Comparison of ENCODE assay signal across 1 cellular context in genomic region chr17:55266958-55267688, GRCh38.
TF ChIP-seq lines count a peak whose summit lies in the region.

No MANE protein-coding gene starts in this region.

TF ChIP-seq in HepG2, 621 proteins besides CTCF, POLR2A, EP300 and RAD21 (continued from another document and continues in another):
- TF ChIP-seq ZGPAT (CRISPR knock-in tag; IDR thresholded peaks at IDR 0.05): peak; percentile 58; the same call in 1 of the 2 replicates
- TF ChIP-seq KLF15 (CRISPR knock-in tag; IDR thresholded peaks at IDR 0.05; ENCODE audit: borderline replicate concordance): no peak
- TF ChIP-seq ZNF280B (CRISPR knock-in tag; IDR thresholded peaks at IDR 0.05; ENCODE audit: borderline replicate concordance): no peak
- TF ChIP-seq WIZ (CRISPR knock-in tag; IDR thresholded peaks at IDR 0.05): no peak
- no peak; the same call in 1 of the 2 replicates for TF ChIP-seq TSC22D2 (CRISPR knock-in tag; IDR thresholded peaks at IDR 0.05; ENCODE audit: borderline replicate concordance)
- TF ChIP-seq TFE3 (CRISPR knock-in tag; IDR thresholded peaks at IDR 0.05): no peak; the same call in 1 of the 2 replicates
- TF ChIP-seq, protein P1, sequence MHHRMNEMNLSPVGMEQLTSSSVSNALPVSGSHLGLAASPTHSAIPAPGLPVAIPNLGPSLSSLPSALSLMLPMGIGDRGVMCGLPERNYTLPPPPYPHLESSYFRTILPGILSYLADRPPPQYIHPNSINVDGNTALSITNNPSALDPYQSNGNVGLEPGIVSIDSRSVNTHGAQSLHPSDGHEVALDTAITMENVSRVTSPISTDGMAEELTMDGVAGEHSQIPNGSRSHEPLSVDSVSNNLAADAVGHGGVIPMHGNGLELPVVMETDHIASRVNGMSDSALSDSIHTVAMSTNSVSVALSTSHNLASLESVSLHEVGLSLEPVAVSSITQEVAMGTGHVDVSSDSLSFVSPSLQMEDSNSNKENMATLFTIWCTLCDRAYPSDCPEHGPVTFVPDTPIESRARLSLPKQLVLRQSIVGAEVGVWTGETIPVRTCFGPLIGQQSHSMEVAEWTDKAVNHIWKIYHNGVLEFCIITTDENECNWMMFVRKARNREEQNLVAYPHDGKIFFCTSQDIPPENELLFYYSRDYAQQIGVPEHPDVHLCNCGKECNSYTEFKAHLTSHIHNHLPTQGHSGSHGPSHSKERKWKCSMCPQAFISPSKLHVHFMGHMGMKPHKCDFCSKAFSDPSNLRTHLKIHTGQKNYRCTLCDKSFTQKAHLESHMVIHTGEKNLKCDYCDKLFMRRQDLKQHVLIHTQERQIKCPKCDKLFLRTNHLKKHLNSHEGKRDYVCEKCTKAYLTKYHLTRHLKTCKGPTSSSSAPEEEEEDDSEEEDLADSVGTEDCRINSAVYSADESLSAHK (CRISPR knock-in tag; IDR thresholded peaks at IDR 0.05; ENCODE audit: borderline replicate concordance): no peak
- TF ChIP-seq YEATS2 (CRISPR knock-in tag; IDR thresholded peaks at IDR 0.05; ENCODE audit: borderline replicate concordance): no peak
- no peak for TF ChIP-seq ZFYVE20 (CRISPR knock-in tag; IDR thresholded peaks at IDR 0.05; ENCODE audit: borderline replicate concordance, low read depth)
- no peak for TF ChIP-seq ZBTB26 (CRISPR knock-in tag; IDR thresholded peaks at IDR 0.05; ENCODE audit: borderline replicate concordance)
- TF ChIP-seq SATB2 (CRISPR knock-in tag; IDR thresholded peaks at IDR 0.05): 0 out of 2 replicates have a peak, but pooled peaks have one; percentile 41
- TF ChIP-seq SNAPC4 (CRISPR knock-in tag; IDR thresholded peaks at IDR 0.05): 0 out of 2 replicates have a peak, but pooled peaks have one; percentile 9
- TF ChIP-seq, protein P2, sequence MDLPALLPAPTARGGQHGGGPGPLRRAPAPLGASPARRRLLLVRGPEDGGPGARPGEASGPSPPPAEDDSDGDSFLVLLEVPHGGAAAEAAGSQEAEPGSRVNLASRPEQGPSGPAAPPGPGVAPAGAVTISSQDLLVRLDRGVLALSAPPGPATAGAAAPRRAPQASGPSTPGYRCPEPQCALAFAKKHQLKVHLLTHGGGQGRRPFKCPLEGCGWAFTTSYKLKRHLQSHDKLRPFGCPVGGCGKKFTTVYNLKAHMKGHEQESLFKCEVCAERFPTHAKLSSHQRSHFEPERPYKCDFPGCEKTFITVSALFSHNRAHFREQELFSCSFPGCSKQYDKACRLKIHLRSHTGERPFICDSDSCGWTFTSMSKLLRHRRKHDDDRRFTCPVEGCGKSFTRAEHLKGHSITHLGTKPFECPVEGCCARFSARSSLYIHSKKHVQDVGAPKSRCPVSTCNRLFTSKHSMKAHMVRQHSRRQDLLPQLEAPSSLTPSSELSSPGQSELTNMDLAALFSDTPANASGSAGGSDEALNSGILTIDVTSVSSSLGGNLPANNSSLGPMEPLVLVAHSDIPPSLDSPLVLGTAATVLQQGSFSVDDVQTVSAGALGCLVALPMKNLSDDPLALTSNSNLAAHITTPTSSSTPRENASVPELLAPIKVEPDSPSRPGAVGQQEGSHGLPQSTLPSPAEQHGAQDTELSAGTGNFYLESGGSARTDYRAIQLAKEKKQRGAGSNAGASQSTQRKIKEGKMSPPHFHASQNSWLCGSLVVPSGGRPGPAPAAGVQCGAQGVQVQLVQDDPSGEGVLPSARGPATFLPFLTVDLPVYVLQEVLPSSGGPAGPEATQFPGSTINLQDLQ (CRISPR knock-in tag; IDR thresholded peaks at IDR 0.05): no peak
- TF ChIP-seq ZNF160 (CRISPR knock-in tag; IDR thresholded peaks at IDR 0.05): no peak
- TF ChIP-seq ZNF121 (CRISPR knock-in tag; IDR thresholded peaks at IDR 0.05): no peak
- TF ChIP-seq ESRRA (CRISPR knock-in tag; IDR thresholded peaks at IDR 0.05; ENCODE audit: low read depth): no peak
- TF ChIP-seq MAFG (CRISPR knock-in tag; IDR thresholded peaks at IDR 0.05): no peak
- no peak; the same call in 1 of the 2 replicates for TF ChIP-seq ZNF230 (CRISPR knock-in tag; IDR thresholded peaks at IDR 0.05)
- no peak for TF ChIP-seq SMARCC2 (IDR thresholded peaks at IDR 0.05)
- no peak for TF ChIP-seq ZNF747 (CRISPR knock-in tag; IDR thresholded peaks at IDR 0.05; ENCODE audit: borderline replicate concordance)
- TF ChIP-seq ZNF207 (IDR thresholded peaks at IDR 0.05; ENCODE audit: borderline replicate concordance): no peak
- no peak for TF ChIP-seq RXRA (CRISPR knock-in tag; IDR thresholded peaks at IDR 0.05)
- TF ChIP-seq KDM2A (CRISPR knock-in tag; IDR thresholded peaks at IDR 0.05; ENCODE audit: borderline replicate concordance, low read depth): no peak
- TF ChIP-seq ZBTB8A (CRISPR knock-in tag; IDR thresholded peaks at IDR 0.05; ENCODE audit: borderline replicate concordance, low read depth): no peak
- TF ChIP-seq ZNF136 (CRISPR knock-in tag; IDR thresholded peaks at IDR 0.05; ENCODE audit: low read depth): no peak
- no peak for TF ChIP-seq ARNT (IDR thresholded peaks at IDR 0.05)
- no peak for TF ChIP-seq ZNF776 (CRISPR knock-in tag; IDR thresholded peaks at IDR 0.05)
- TF ChIP-seq ZMYM4 (CRISPR knock-in tag; IDR thresholded peaks at IDR 0.05): no peak; the same call in 1 of the 2 replicates
- TF ChIP-seq ZNF460 (CRISPR knock-in tag; IDR thresholded peaks at IDR 0.05; ENCODE audit: borderline replicate concordance): no peak
- TF ChIP-seq, protein P3, sequence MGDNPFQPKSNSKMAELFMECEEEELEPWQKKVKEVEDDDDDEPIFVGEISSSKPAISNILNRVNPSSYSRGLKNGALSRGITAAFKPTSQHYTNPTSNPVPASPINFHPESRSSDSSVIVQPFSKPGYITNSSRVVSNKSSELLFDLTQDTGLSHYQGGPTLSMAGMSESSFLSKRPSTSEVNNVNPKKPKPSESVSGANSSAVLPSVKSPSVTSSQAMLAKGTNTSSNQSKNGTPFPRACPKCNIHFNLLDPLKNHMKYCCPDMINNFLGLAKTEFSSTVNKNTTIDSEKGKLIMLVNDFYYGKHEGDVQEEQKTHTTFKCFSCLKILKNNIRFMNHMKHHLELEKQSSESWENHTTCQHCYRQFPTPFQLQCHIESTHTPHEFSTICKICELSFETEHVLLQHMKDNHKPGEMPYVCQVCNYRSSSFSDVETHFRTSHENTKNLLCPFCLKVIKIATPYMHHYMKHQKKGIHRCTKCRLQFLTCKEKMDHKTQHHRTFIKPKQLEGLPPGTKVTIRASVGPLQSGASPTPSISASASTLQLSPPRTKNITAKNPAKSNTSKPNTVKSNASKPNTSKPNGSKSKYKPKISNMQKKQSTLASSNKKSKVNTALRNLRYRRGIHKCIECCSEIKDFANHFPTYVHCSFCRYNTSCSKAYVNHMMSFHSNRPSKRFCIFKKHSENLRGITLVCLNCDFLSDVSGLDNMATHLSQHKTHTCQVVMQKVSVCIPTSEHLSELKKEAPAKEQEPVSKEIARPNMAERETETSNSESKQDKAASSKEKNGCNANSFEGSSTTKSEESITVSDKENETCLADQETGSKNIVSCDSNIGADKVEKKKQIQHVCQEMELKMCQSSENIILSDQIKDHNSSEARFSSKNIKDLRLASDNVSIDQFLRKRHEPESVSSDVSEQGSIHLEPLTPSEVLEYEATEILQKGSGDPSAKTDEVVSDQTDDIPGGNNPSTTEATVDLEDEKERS (CRISPR knock-in tag; IDR thresholded peaks at IDR 0.05): no peak
- TF ChIP-seq MED1 (CRISPR knock-in tag; IDR thresholded peaks at IDR 0.05): no peak
- no peak for TF ChIP-seq MAX (IDR thresholded peaks at IDR 0.05)
- TF ChIP-seq SRSF9 (IDR thresholded peaks at IDR 0.05; ENCODE audit: borderline replicate concordance, insufficient read depth, low read depth, low read length, poor library complexity, severe bottlenecking): no peak
- TF ChIP-seq ZBTB1 (CRISPR knock-in tag; IDR thresholded peaks at IDR 0.05; ENCODE audit: borderline replicate concordance): no peak
- peak; percentile 41; the same call in 1 of the 2 replicates for TF ChIP-seq KAT7 (CRISPR knock-in tag; IDR thresholded peaks at IDR 0.05; ENCODE audit: borderline replicate concordance)
- TF ChIP-seq ZNF329 (CRISPR knock-in tag; IDR thresholded peaks at IDR 0.05; ENCODE audit: low read depth): no peak
- TF ChIP-seq BORCS8-MEF2B (CRISPR knock-in tag; IDR thresholded peaks at IDR 0.05): no peak
- no peak for TF ChIP-seq ZNF276 (CRISPR knock-in tag; IDR thresholded peaks at IDR 0.05; ENCODE audit: low read depth)
